In the genomic region with DNA sequence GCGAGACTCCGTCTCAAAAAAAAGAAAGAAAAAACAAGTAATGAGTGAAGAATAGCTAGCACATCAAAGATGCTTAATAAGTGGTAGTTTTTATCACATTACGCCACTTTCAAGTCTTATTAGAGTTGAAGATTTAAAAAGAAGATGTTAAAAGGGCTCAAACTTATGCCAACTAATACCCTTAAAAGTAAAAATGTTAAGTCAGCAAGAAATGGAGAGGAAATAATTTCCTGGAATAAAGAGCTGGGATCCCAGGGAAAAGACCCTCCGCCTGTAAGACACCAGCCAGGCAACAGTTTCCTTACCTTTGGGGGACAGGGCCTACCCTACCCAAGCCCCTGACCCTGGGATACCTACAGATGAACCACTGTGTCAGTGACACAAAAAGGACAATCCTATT, we compare ENCODE assay signal across 19 cellular contexts. TPM values are rescaled to one million over a fixed set of nuclear protein-coding genes. Genes with fewer than 3 reads are reported as not detected.
A peak's percentile ranks its signal among the peaks of the same experiment; 100 is the strongest.
DNase-seq lines count a peak whose midpoint lies in the region; ATAC-seq, FAIRE-seq and TF ChIP-seq lines count a peak whose summit lies in the region.
"Had no signal": no experiment of that assay in that cellular context is flagged by ENCODE, and none has a peak within 500 bp of the region (broad histone marks: within the 10 kb centered on the region; RNA-seq: fewer than 3 reads in every experiment).

No MANE protein-coding gene starts in this region.

- peak overlapping the region in 4 of 5 experiments; percentile 4 to 44 (median 25) for H3K4me3 Mint-ChIP-seq in brain
- no peak overlapping the region for H3K4me3 Mint-ChIP-seq in stimulated activated memory B cell treated with anti-CD40 and anti-IgM and Interleukin-4, amounts not matched to agents 10 μg/mL and 1 μg/mL and 100 μg/mL, for 72 hours

- H3K4me1 ChIP-seq in HepG2 (ENCODE audit: insufficient read depth, low read length) (peaks cover 62% of the 10 kb centered on the region), right lobe of liver (peaks cover 0 to 9% (median 2%) of the 10 kb centered on the region in 4 donors), PC-3 (ENCODE audit: insufficient read depth, low read length) (peaks cover 32% of the 10 kb centered on the region)

- H3K27ac Mint-ChIP-seq in brain: peak overlapping the region in 1 of 5 experiments; percentile 13
- H3K27ac Mint-ChIP-seq in stimulated activated memory B cell treated with anti-CD40 and anti-IgM and Interleukin-4, amounts not matched to agents 10 μg/mL and 1 μg/mL and 100 μg/mL, for 72 hours: peak overlapping the region; percentile 11

- H4K20me1 ChIP-seq in HepG2 (ENCODE audit: insufficient read depth, low read length) (peaks cover 21% of the 10 kb centered on the region), PC-3 (ENCODE audit: low read length) (peaks cover 43% of the 10 kb centered on the region)

- DNase-seq in HepG2 (ENCODE audit: low spot score): no peak
- no peak for DNase-seq in right lobe of liver
- no peak for DNase-seq in PC-3
- DNase-seq in left ventricle myocardium superior: no peak
- no peak for DNase-seq in ACHN
- DNase-seq: activated effector memory CD4-positive, alpha-beta T cell treated with anti-CD3 and anti-CD28 coated beads, Interleukin-2, amount 50 U/mL, for 16 hours; HCEC 1CT; islet precursor cell; mesendoderm; right cardiac atrium; SHP77 treated with DMSO at 0.1 percent for 48 hours; stimulated activated CD4-positive, alpha-beta T cell treated with anti-CD3 and anti-CD28 coated beads, Interleukin-1b, Interleukin-23, amount 100 ng/mL, for 48 hours; T1000 had no signal

- no peak overlapping the region for H3K4me2 ChIP-seq in HepG2 (ENCODE audit: low read depth, low read length)
- 0 out of 2 replicates have a peak overlapping the region, but pooled peaks have one; percentile 54 for H3K4me2 ChIP-seq in PC-3 (ENCODE audit: low read length)

- WGBS in HepG2 (ENCODE audit: low lambda C conversion rate): 97% methylated on average over 4 of the region's 4 CpGs
- WGBS in right lobe of liver (ENCODE audit: insufficient coverage, low coverage, low lambda C conversion rate, missing lambda C conversion rate): 93% methylated on average over 3 of the region's 4 CpGs

- TF ChIP-seq CTCF in HepG2 (CRISPR knock-in tag; IDR thresholded peaks at IDR 0.05) (no peak), right lobe of liver (IDR thresholded peaks at IDR 0.05) (no peak), PC-3 (conservative IDR thresholded peaks at IDR 0.05; ENCODE audit: low read depth, low read length) (no peak), brain (conservative IDR thresholded peaks at IDR 0.05) (no peak)

- H3K27me3 ChIP-seq in HepG2 (ENCODE audit: control insufficient read depth in 1 of 2, insufficient read depth in 2 of 2, low read length in 2 of 2) (no peaks in the 10 kb centered on the region), right lobe of liver (no peaks in the 10 kb centered on the region), PC-3 (ENCODE audit: low read length) (no peaks in the 10 kb centered on the region)
- H3K27me3 ChIP-seq: breast epithelium, esophagus muscularis mucosa had no signal

- H3K36me3 ChIP-seq in HepG2 (replicated peaks in 1 of 2; ENCODE audit: control insufficient read depth in 1 of 2, insufficient read depth in 2 of 2, low read length in 2 of 2) (peaks cover 16 to 40% of the 10 kb centered on the region in 2 experiments), right lobe of liver (peaks cover 0 to 31% (median 1%) of the 10 kb centered on the region in 4 donors), PC-3 (ENCODE audit: low read depth, low read length) (peaks cover 27% of the 10 kb centered on the region)
- H3K36me3 ChIP-seq: breast epithelium had no signal

- H3K4me1 Mint-ChIP-seq in brain: peaks cover 51% of the 10 kb centered on the region
- H3K4me1 Mint-ChIP-seq in stimulated activated memory B cell treated with anti-CD40 and anti-IgM and Interleukin-4, amounts not matched to agents 10 μg/mL and 1 μg/mL and 100 μg/mL, for 72 hours: peaks cover 38% of the 10 kb centered on the region

- no peak for FAIRE-seq in HepG2 (lab: Jason Lieb, UNC)

- H3K27me3 Mint-ChIP-seq in brain: no peaks in the 10 kb centered on the region
- no peaks in the 10 kb centered on the region for H3K27me3 Mint-ChIP-seq in stimulated activated memory B cell treated with anti-CD40 and anti-IgM and Interleukin-4, amounts not matched to agents 10 μg/mL and 1 μg/mL and 100 μg/mL, for 72 hours

- H3K79me2 ChIP-seq in HepG2 (ENCODE audit: insufficient read depth, low read length) (peaks cover 73% of the 10 kb centered on the region), PC-3 (ENCODE audit: low read length) (peaks cover 83% of the 10 kb centered on the region)

- POLR2A ChIA-PET in HepG2 (lab: Yijun Ruan, JAX): no interaction called here
- POLR2A ChIA-PET in PC-3 (lab: Charles Lee; ENCODE audit: unreplicated experiment): no interaction called here

- H2AFZ ChIP-seq in HepG2 (ENCODE audit: low read length) (no peak overlapping the region), PC-3 (ENCODE audit: low read length) (no peak overlapping the region)

- ATAC-seq in HepG2 (no peak), right lobe of liver (no peak), PC-3 (no peak), HG03097 (IDR thresholded peaks at IDR 0.05; ENCODE audit: low FRiP score, unreplicated experiment) (no peak), left ventricle myocardium superior (no peak)
- no peak for ATAC-seq in stimulated activated memory B cell treated with anti-CD40 and anti-IgM and Interleukin-4, amounts not matched to agents 10 μg/mL and 1 μg/mL and 100 μg/mL, for 72 hours
- ATAC-seq: right cardiac atrium had no signal

- TF ChIP-seq EP300 in HepG2 (IDR thresholded peaks at IDR 0.05; ENCODE audit: low read depth in 2 of 2, low read length in 2 of 2) (no peak), HepG2 (CRISPR knock-in tag; IDR thresholded peaks at IDR 0.05; ENCODE audit: borderline replicate concordance) (no peak)

- intact Hi-C loops in HepG2 (cut with micrococcal nuclease; ENCODE audit: unreplicated experiment) (no loop called here), right lobe of liver (cut with DNase I) (loop anchor here in 1 of 2 donors (10.0 kb wide), 1 partner anchor 103 kb away; no protein-coding TSS in a partner anchor), PC-3 (cut with micrococcal nuclease) (no loop called here), left ventricle myocardium superior (cut with micrococcal nuclease) (no loop called here)

- BruUV-seq in HepG2 (replicated peaks; lab: Mats Ljungman, UMichigan): no TSS peak
- BruUV-seq in PC-3 (replicated peaks; lab: Mats Ljungman, UMichigan): no TSS peak

- H3K9me3 ChIP-seq in HepG2 (ENCODE audit: low read length) (no peaks in the 10 kb centered on the region), right lobe of liver (no peaks in the 10 kb centered on the region), PC-3 (ENCODE audit: low read length) (no peaks in the 10 kb centered on the region)
- H3K9me3 ChIP-seq: breast epithelium, esophagus muscularis mucosa, thoracic aorta had no signal

- no peaks in the 10 kb centered on the region for H3K9me3 Mint-ChIP-seq in brain
- peaks cover 2% of the 10 kb centered on the region for H3K9me3 Mint-ChIP-seq in stimulated activated memory B cell treated with anti-CD40 and anti-IgM and Interleukin-4, amounts not matched to agents 10 μg/mL and 1 μg/mL and 100 μg/mL, for 72 hours

- peaks cover 31% of the 10 kb centered on the region for H3K36me3 Mint-ChIP-seq in brain
- peaks cover 21% of the 10 kb centered on the region for H3K36me3 Mint-ChIP-seq in stimulated activated memory B cell treated with anti-CD40 and anti-IgM and Interleukin-4, amounts not matched to agents 10 μg/mL and 1 μg/mL and 100 μg/mL, for 72 hours

- TF ChIP-seq POLR2A in HepG2 (IDR thresholded peaks at IDR 0.05; ENCODE audit: insufficient read depth in 1 of 2, low read depth in 2 of 2, low read length in 2 of 2) (no peak), right lobe of liver (IDR thresholded peaks at IDR 0.05) (no peak)

- H3K4me3 ChIP-seq in HepG2 (replicated peaks in 1 of 3; ENCODE audit: insufficient read depth in 1 of 3, low read depth in 2 of 3, low read length in 3 of 3): no peak overlapping the region
- H3K4me3 ChIP-seq in right lobe of liver: no peak overlapping the region
- no peak overlapping the region for H3K4me3 ChIP-seq in PC-3 (ENCODE audit: low read length)
- H3K4me3 ChIP-seq: breast epithelium, esophagus muscularis mucosa, thoracic aorta had no signal

- no peak for TF ChIP-seq RAD21 in HepG2 (CRISPR knock-in tag; IDR thresholded peaks at IDR 0.05)

- CTCF ChIA-PET in HepG2 (lab: Yijun Ruan, JAX; ENCODE audit: low intra/inter-chr PET ratio, low total read pairs) (no interaction called here), PC-3 (lab: Charles Lee) (no interaction called here)

- H3K27ac ChIP-seq in HepG2 (ENCODE audit: extremely low read length, insufficient read depth, low read length): no peak overlapping the region
- no peak overlapping the region for H3K27ac ChIP-seq in right lobe of liver
- no peak overlapping the region for H3K27ac ChIP-seq in PC-3 (ENCODE audit: low read length)
- H3K27ac ChIP-seq: breast epithelium, esophagus muscularis mucosa, thoracic aorta had no signal

- in situ Hi-C loops in HepG2 (cut with HindIII; ENCODE audit: extremely low pct_ligation_motif_present, low pct_unique_long_range_greater_than_20kb) (no loop called here), ACHN (cut with HindIII; ENCODE audit: low pct_ligation_motif_present, low pct_unique_long_range_greater_than_20kb, low sequenced_read_pairs) (no loop called here)

- H3K9me2 ChIP-seq in PC-3 (replicated peaks; ENCODE audit: low read length): no peaks in the 10 kb centered on the region

- no peak overlapping the region for H3K9ac ChIP-seq in HepG2 (ENCODE audit: insufficient read depth, low read depth, low read length)
- H3K9ac ChIP-seq in PC-3 (ENCODE audit: low read length): no peak overlapping the region

- no peaks in the 10 kb centered on the region for H3F3A ChIP-seq in PC-3 (ENCODE audit: low read length, unreplicated experiment)

RNA-seq across cellular contexts. Expression of a gene that starts 3.6 kb away (rescaled TPM):
- total RNA-seq in HepG2 (2016; rRNA removed; fragmentation: Illumina TruSeq; extraction: Trizol) (102 and 109 TPM in 2 replicates), right lobe of liver (10 to 100 TPM; 41.8 to 62.1 (median 51.3) TPM), PC-3 (2014; rRNA removed) (106 and 110 TPM in 2 replicates), left ventricle myocardium superior (25.7 TPM)
- total RNA-seq in HepG2 (2016; cell fraction: cytosol; rRNA removed; fragmentation: Illumina TruSeq; extraction: Trizol; ENCODE audit: low read depth): 46.6 and 57.5 TPM in 2 replicates
- total RNA-seq in HepG2 (2016; cell fraction: insoluble cytoplasmic fraction; rRNA removed; fragmentation: Illumina TruSeq; extraction: Trizol): 85.8 and 109 TPM in 2 replicates
- 87.0 and 101 TPM in 2 replicates for total RNA-seq in HepG2 (2016; cell fraction: membrane; rRNA removed; fragmentation: Illumina TruSeq; extraction: Trizol)
- total RNA-seq in HepG2 (2016; cell fraction: nucleus; rRNA removed; fragmentation: Illumina TruSeq; extraction: Trizol): 104 and 150 TPM in 2 replicates
- polyA plus RNA-seq in HepG2 (2011; rRNA removed) (119 and 129 TPM in 2 replicates), brain (ENCODE audit: insufficient read depth, low read depth, low replicate concordance) (80.2 TPM)
- polyA plus RNA-seq in HepG2 (2011; cell fraction: cytosol; rRNA removed): 93.9 and 123 TPM in 2 replicates
- polyA plus RNA-seq in HepG2 (2011; cell fraction: nucleus; rRNA removed): 278 and 283 TPM in 2 replicates
- polyA plus RNA-seq in HepG2 (2012): 52.1 and 55.0 TPM in 2 replicates
- 19.8 and 23.6 TPM in 2 replicates for polyA plus RNA-seq in HepG2 (2016; cell fraction: cytosol; fragmentation: Illumina TruSeq; extraction: Trizol; ENCODE audit: low read depth)
- 97.4 and 110 TPM in 2 replicates for polyA plus RNA-seq in HepG2 (2016; cell fraction: insoluble cytoplasmic fraction; fragmentation: Illumina TruSeq; extraction: Trizol; ENCODE audit: low read depth)
- 67.2 and 72.4 TPM in 2 replicates for polyA plus RNA-seq in HepG2 (2016; cell fraction: membrane; fragmentation: Illumina TruSeq; extraction: Trizol; ENCODE audit: low read depth)
- polyA plus RNA-seq in HepG2 (2016; cell fraction: nucleus; fragmentation: Illumina TruSeq; extraction: Trizol; ENCODE audit: insufficient read depth, low read depth): 153 and 165 TPM in 2 replicates
- 284 and 462 TPM in 2 replicates for polyA minus RNA-seq in HepG2 (2011; rRNA and poly(A)+ RNA removed; ENCODE audit: low replicate concordance)
- polyA minus RNA-seq in HepG2 (2011; cell fraction: cytosol; rRNA and poly(A)+ RNA removed): 88.5 and 89.2 TPM in 2 replicates
- 247 and 281 TPM in 2 replicates for polyA minus RNA-seq in HepG2 (2011; cell fraction: nucleus; rRNA and poly(A)+ RNA removed)
